17 cellular contexts compared by ENCODE assay signal in genomic region chr20:9409981-9410380, GRCh38.
DNase-seq lines count a peak whose midpoint lies in the region; ATAC-seq and TF ChIP-seq lines count a peak whose summit lies in the region.
"Had no signal": no experiment of that assay in that cellular context is flagged by ENCODE, and none has a peak within 500 bp of the region (broad histone marks: within the 10 kb centered on the region; RNA-seq: fewer than 3 reads in every experiment).

No MANE protein-coding gene starts in this region.

- TF ChIP-seq CTCF in choroid plexus epithelial cell (conservative IDR thresholded peaks at IDR 0.05; ENCODE audit: low read depth, low read length): peak; percentile 1

- H3K4me3 ChIP-seq in choroid plexus epithelial cell (ENCODE audit: low read depth, low read length): no peak overlapping the region
- H3K4me3 ChIP-seq: colonic mucosa, esophagus squamous epithelium had no signal

- ATAC-seq in GM21528 (IDR thresholded peaks at IDR 0.05; ENCODE audit: low FRiP score, unreplicated experiment) (no peak), GM21423 (IDR thresholded peaks at IDR 0.05; ENCODE audit: unreplicated experiment) (no peak)
- ATAC-seq: activated naive CD4-positive, alpha-beta T cell treated with anti-CD3 and anti-CD28 coated beads, Interleukin-2, amount 50 U/mL, for 72 hours; stimulated activated naive CD8-positive, alpha-beta T cell treated with anti-CD3 and anti-CD28 coated beads, Interleukin-15, amount 100 ng/mL, for 72 hours had no signal

- DNase-seq in AG20443 (ENCODE audit: low spot score) (peak; percentile 84), M059J (ENCODE audit: low read depth) (peak; percentile 93), choroid plexus epithelial cell (ENCODE audit: low read depth) (peak; percentile 90), myocyte (ENCODE audit: low read depth) (peak; percentile 74)
- DNase-seq in stimulated activated CD4-positive, alpha-beta T cell treated with anti-CD3 and anti-CD28 coated beads, Interleukin-2, amount 100 ng/mL, for 24 hours: no peak
- no peak for DNase-seq in activated CD4-positive, alpha-beta T cell treated with anti-CD3 and anti-CD28 coated beads, Interleukin-2, amount 50 U/mL, for 48 hours
- DNase-seq: activated CD8-positive, alpha-beta memory T cell treated with anti-CD3 and anti-CD28 coated beads, Interleukin-2, amount 50 U/mL, for 48 hours; CD4-positive, alpha-beta T cell; colonic mucosa; esophagus squamous epithelium; GF-D8; NCI-H69; SHP77; stimulated activated naive CD8-positive, alpha-beta T cell treated with anti-CD3 and anti-CD28 coated beads, Interleukin-15, amount 100 ng/mL, for 72 hours had no signal

Comparison
In these comparisons a context has a peak if more than half of its experiments do, and no peak if none do; other contexts are left out.
1. DNase-seq: peak in AG20443 (single experiment), M059J (single experiment), choroid plexus epithelial cell (single experiment) and myocyte (single experiment); none in stimulated activated CD4-positive, alpha-beta T cell treated with anti-CD3 and anti-CD28 coated beads, Interleukin-2, amount 100 ng/mL, for 24 hours (0 of 2) and activated CD4-positive, alpha-beta T cell treated with anti-CD3 and anti-CD28 coated beads, Interleukin-2, amount 50 U/mL, for 48 hours (0 of 2).